Comparison of ENCODE assay signal across 39 cellular contexts in genomic region chr4:68297137-68297536, GRCh38. TPM values are rescaled to one million over a fixed set of nuclear protein-coding genes. Genes with fewer than 3 reads are reported as not detected.
"Had no signal": no experiment of that assay in that cellular context is flagged by ENCODE, and none has a peak within 500 bp of the region (broad histone marks: within the 10 kb centered on the region; RNA-seq: fewer than 3 reads in every experiment).

No MANE protein-coding gene starts in this region.

- H3K4me1 ChIP-seq: adrenal gland, ascending aorta, body of pancreas, breast epithelium had no signal

- H3K27me3 ChIP-seq: adrenal gland, ascending aorta, body of pancreas, brain microvascular endothelial cell, breast epithelium, cardiac muscle cell had no signal

- H3K4me3 ChIP-seq: adrenal gland, ascending aorta, body of pancreas, breast epithelium, cardiac muscle cell had no signal

- DNase-seq: activated effector memory CD4-positive, alpha-beta T cell treated with anti-CD3 and anti-CD28 coated beads, Interleukin-2, amount 50 U/mL, for 16 hours; activated effector memory CD4-positive, alpha-beta T cell treated with Interleukin-2 at 50 U/mL for 16 hours; activated gamma-delta T cell; activated gamma-delta T cell treated with Interleukin-2 at 50 U/mL for 16 hours; activated naive CD4-positive, alpha-beta T cell; activated naive CD4-positive, alpha-beta T cell treated with anti-CD3 and anti-CD28 coated beads for 36 hours; activated naive CD4-positive, alpha-beta T cell treated with anti-CD3 and anti-CD28 coated beads, Interleukin-2, amount 10 ng/mL, durations not matched to agents 7 days and 5 days; activated naive CD4-positive, alpha-beta T cell treated with anti-CD3 and anti-CD28 coated beads, Interleukin-2, amount 50 U/mL, for 16 hours; activated naive CD4-positive, alpha-beta T cell treated with Interleukin-2 at 50 U/mL for 16 hours; activated naive CD8-positive, alpha-beta T cell treated with anti-CD3 and anti-CD28 coated beads for 36 hours; activated naive CD8-positive, alpha-beta T cell treated with anti-CD3 and anti-CD28 coated beads, Interleukin-2, amount 10 ng/mL, durations not matched to agents 7 days and 5 days; activated naive CD8-positive, alpha-beta T cell treated with anti-CD3 and anti-CD28 coated beads, Interleukin-2, amount 50 U/mL, for 24 hours; activated T-cell treated with anti-CD3 and anti-CD28 coated beads, Interleukin-2, amount 50 U/mL, for 1 hour; activated T-cell treated with anti-CD3 and anti-CD28 coated beads, Interleukin-2, amount 50 U/mL, for 24 hours; activated T-cell treated with anti-CD3 and anti-CD28 coated beads, Interleukin-2, amount 50 U/mL, for 4 hours; activated T-cell treated with anti-CD3 and anti-CD28 coated beads, Interleukin-2, amount 50 U/mL, for 48 hours; activated T-cell treated with anti-CD3 and anti-CD28 coated beads, Interleukin-2, amount 50 U/mL, for 72 hours; adrenal gland; amniotic stem cell; amygdala; anterior cingulate cortex; aorta; body of pancreas; brain microvascular endothelial cell; caudate nucleus; central memory CD4-positive, alpha-beta T cell; cerebellar nuclear complex had no signal

- H3K27ac ChIP-seq: adrenal gland, ascending aorta, body of pancreas, brain microvascular endothelial cell, breast epithelium, cardiac muscle cell had no signal

- H3K36me3 ChIP-seq: adrenal gland, ascending aorta, brain microvascular endothelial cell, breast epithelium, cardiac muscle cell had no signal

- FAIRE-seq: astrocyte, bronchial epithelial cell had no signal

- H3K9me3 ChIP-seq: adrenal gland, ascending aorta, body of pancreas had no signal

- ATAC-seq: activated naive CD4-positive, alpha-beta T cell treated with anti-CD3 and anti-CD28 coated beads, Interleukin-2, amount 50 U/mL, for 72 hours; activated naive CD8-positive, alpha-beta T cell treated with anti-CD3 and anti-CD28 coated beads, Interleukin-2, amount 50 U/mL, for 24 hours; activated T-cell treated with anti-CD3 and anti-CD28 coated beads, Interleukin-2, amount 50 U/mL, for 4 hours; activated T-cell treated with anti-CD3 and anti-CD28 coated beads, Interleukin-2, amount 50 U/mL, for 72 hours; activated T-helper 17 cell treated with anti-CD3 and anti-CD28 coated beads, Interleukin-2, amount 50 U/mL, for 72 hours; body of pancreas had no signal

RNA-seq across cellular contexts. Expression of gene TMPRSS11B, which starts 51.6 kb away (rescaled TPM):
- total RNA-seq: activated naive CD4-positive, alpha-beta T cell treated with anti-CD3 and anti-CD28 coated beads for 36 hours; activated naive CD4-positive, alpha-beta T cell treated with anti-CD3 and anti-CD28 coated beads, Interleukin-2, amount 50 U/mL, for 72 hours; activated naive CD8-positive, alpha-beta T cell treated with anti-CD3 and anti-CD28 coated beads for 36 hours; activated naive CD8-positive, alpha-beta T cell treated with anti-CD3 and anti-CD28 coated beads, Interleukin-2, amount 10 ng/mL, durations not matched to agents 7 days and 5 days; activated T-cell treated with anti-CD3 and anti-CD28 coated beads, Interleukin-2, amount 50 U/mL, for 4 hours; activated T-cell treated with anti-CD3 and anti-CD28 coated beads, Interleukin-2, amount 50 U/mL, for 72 hours; activated T-helper 1 cell treated with anti-CD3 and anti-CD28 coated beads, Interleukin-12 subunit alpha, Interleukin-12 subunit beta, Interleukin-2, Interleukin-4 antibody, amounts not matched to agents 30 ng/mL and 10 ng/mL and 1 ng/mL, durations not matched to agents 14 hours and 24 hours and 36 hours; activated T-helper 17 cell treated with anti-CD3 and anti-CD28 coated beads, Interleukin-2, amount 50 U/mL, for 72 hours; activated T-helper 2 cell treated with anti-CD3 and anti-CD28 coated beads, Interferon-gamma antibody, Interleukin-2, Interleukin-4, amounts not matched to agents 10 μg/mL and 5 μg/mL and 100 μg/mL, durations not matched to agents 14 hours and 24 hours and 36 hours; adrenal gland; aorta; ascending aorta; body of pancreas; breast epithelium; cardiac muscle cell; cardiac septum; cerebellum; chondrocyte had no signal
- polyA plus RNA-seq: cardiac muscle cell had no signal
